ENCODE assay signal across 8 cellular contexts in the genomic region with DNA sequence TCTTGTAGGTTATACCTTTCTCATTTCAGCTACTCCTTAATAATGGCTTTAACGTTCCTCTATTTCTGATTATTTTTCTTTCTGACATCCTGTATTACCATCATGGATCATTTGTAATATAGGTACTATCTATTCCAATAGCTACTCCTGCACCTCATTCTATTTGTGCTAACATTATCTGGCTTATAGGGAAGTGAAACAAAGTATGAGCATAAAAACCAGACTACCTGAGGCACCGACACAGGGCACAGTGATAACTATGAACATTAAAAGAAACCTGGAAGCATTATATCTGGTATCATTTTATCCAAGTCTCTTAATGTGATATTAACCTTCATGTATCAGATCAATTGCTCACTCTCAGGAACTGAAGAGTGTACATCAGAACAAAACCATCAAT.
"Had no signal": no experiment of that assay in that cellular context is flagged by ENCODE, and none has a peak within 500 bp of the region (broad histone marks: within the 10 kb centered on the region; RNA-seq: fewer than 3 reads in every experiment).

No MANE protein-coding gene starts in this region.

- DNase-seq: IMR-90, KBM-7, KG1 had no signal

- H3K4me3 ChIP-seq: K562 had no signal

- FAIRE-seq: HepG2, HTR-8/SVneo, K562 had no signal

- H3K9ac ChIP-seq: KMS-11 had no signal

- ATAC-seq: HepG2, K562 had no signal

- H3K27ac ChIP-seq: HL-60, KMS-11 had no signal

- H3K4me2 ChIP-seq: KMS-11 had no signal
